In the genomic region with DNA sequence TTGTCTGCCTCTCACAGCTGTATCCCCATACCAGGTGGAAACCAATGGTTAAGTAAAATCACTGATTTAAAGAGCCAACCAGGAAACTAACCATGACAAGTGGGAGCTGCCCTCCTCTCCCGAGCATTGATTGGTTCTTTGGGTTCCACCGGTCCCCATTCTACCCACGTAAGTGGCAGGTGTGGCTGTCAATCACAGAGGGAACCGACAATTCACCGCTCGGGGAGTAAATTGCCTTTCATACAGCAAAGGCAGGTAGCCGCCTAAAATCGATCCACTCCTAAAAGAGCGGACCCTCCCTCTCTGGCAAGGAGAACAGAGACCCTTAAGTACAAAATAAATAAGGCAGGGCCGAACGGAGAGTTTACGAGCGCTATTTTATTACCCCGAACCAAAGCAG, we compare ENCODE assay signal across 8 cellular contexts.
DNase-seq lines count a peak whose midpoint lies in the region; ATAC-seq and TF ChIP-seq lines count a peak whose summit lies in the region.

No MANE protein-coding gene starts in this region.

- peaks cover 15% of the 10 kb centered on the region for H3K27me3 Mint-ChIP-seq in memory B cell
- H3K27me3 Mint-ChIP-seq in stimulated activated memory B cell treated with anti-CD40 and anti-IgM and Interleukin-4, amounts not matched to agents 10 μg/mL and 1 μg/mL and 100 μg/mL, for 72 hours = peaks cover 75% of the 10 kb centered on the region

- H3K27ac Mint-ChIP-seq in memory B cell = no peak overlapping the region
- no peak overlapping the region for H3K27ac Mint-ChIP-seq in stimulated activated memory B cell treated with anti-CD40 and anti-IgM and Interleukin-4, amounts not matched to agents 10 μg/mL and 1 μg/mL and 100 μg/mL, for 72 hours

- no peaks in the 10 kb centered on the region for H3K9me3 Mint-ChIP-seq in memory B cell
- no peaks in the 10 kb centered on the region for H3K9me3 Mint-ChIP-seq in stimulated activated memory B cell treated with anti-CD40 and anti-IgM and Interleukin-4, amounts not matched to agents 10 μg/mL and 1 μg/mL and 100 μg/mL, for 72 hours

- peak overlapping the region; percentile 56 for H3K4me3 Mint-ChIP-seq in memory B cell
- peak overlapping the region; percentile 56 for H3K4me3 Mint-ChIP-seq in stimulated activated memory B cell treated with anti-CD40 and anti-IgM and Interleukin-4, amounts not matched to agents 10 μg/mL and 1 μg/mL and 100 μg/mL, for 72 hours

- no peak for ATAC-seq in memory B cell (ENCODE audit: low read depth)
- ATAC-seq in stimulated activated memory B cell treated with anti-CD40 and anti-IgM and Interleukin-4, amounts not matched to agents 10 μg/mL and 1 μg/mL and 100 μg/mL, for 72 hours = peak; percentile 58
- ATAC-seq in GM21737 (IDR thresholded peaks at IDR 0.05; ENCODE audit: unreplicated experiment) = no peak

- no peaks in the 10 kb centered on the region for H3K36me3 Mint-ChIP-seq in memory B cell
- H3K36me3 Mint-ChIP-seq in stimulated activated memory B cell treated with anti-CD40 and anti-IgM and Interleukin-4, amounts not matched to agents 10 μg/mL and 1 μg/mL and 100 μg/mL, for 72 hours = no peaks in the 10 kb centered on the region

- H3K4me1 Mint-ChIP-seq in memory B cell = no peaks in the 10 kb centered on the region
- H3K4me1 Mint-ChIP-seq in stimulated activated memory B cell treated with anti-CD40 and anti-IgM and Interleukin-4, amounts not matched to agents 10 μg/mL and 1 μg/mL and 100 μg/mL, for 72 hours = no peaks in the 10 kb centered on the region

- DNase-seq in GM12865 (ENCODE audit: low read depth) (peak; percentile 65), NCI-H1105 (lab: John Stamatoyannopoulos, UW) (peak; percentile 83), T1000 (lab: John Stamatoyannopoulos, UW) (peak; percentile 76), epithelial cell of esophagus (ENCODE audit: low read depth) (peak; percentile 85), memory B cell (ENCODE audit: low spot score in 2 of 2) (no peak), NOMO-1 treated with DMSO at 0.1 percent for 48 hours (lab: John Stamatoyannopoulos, UW; ENCODE audit: unreplicated experiment) (no peak)

- TF ChIP-seq CTCF in GM12865 (IDR thresholded peaks at IDR 0.05; ENCODE audit: insufficient read depth, low read depth, low read length, missing control alignments) (no peak), epithelial cell of esophagus (IDR thresholded peaks at IDR 0.05; ENCODE audit: insufficient read depth, low read depth, low read length, missing control alignments) (no peak)

- H3K4me3 ChIP-seq in GM12865 (ENCODE audit: low read depth, low read length) (no peak overlapping the region), epithelial cell of esophagus (ENCODE audit: low read length) (peak overlapping the region; percentile 32)

Comparison
In these comparisons a context has a peak if more than half of its experiments do, and no peak if none do; other contexts are left out.
1. DNase-seq: peak in GM12865 (single experiment), NCI-H1105 (single experiment), T1000 (single experiment) and epithelial cell of esophagus (single experiment); none in memory B cell (0 of 2) and NOMO-1 treated with DMSO at 0.1 percent for 48 hours (single experiment).